31 cellular contexts compared by ENCODE assay signal in the genomic region with DNA sequence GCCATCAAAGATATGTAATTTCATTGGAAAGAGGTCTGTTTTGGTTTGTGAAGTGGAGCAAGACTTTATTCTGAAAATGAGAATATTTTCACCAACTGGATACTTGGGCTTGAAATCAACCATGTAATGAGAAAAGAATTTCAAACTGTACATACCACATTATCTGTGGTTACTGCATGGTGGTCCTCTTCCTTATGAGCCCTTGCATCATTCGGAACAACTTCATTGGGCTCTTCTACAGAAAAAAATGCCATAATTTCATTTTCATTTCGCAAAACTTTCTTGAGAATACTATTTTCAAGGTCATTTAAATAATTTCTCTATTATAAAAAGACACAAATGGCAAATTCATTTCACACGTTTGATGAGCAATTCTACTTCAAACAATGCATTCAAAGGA.
"Had no signal": no experiment of that assay in that cellular context is flagged by ENCODE, and none has a peak within 500 bp of the region (broad histone marks: within the 10 kb centered on the region; RNA-seq: fewer than 3 reads in every experiment).

No MANE protein-coding gene starts in this region.

- ATAC-seq: activated CD4-positive, CD25-positive, alpha-beta regulatory T cell treated with anti-CD3 and anti-CD28 coated beads, Interleukin-2, amount 50 U/mL, for 24 hours; left colon; sciatic nerve; upper lobe of right lung had no signal

- H3K4me3 ChIP-seq: breast epithelium, esophagus muscularis mucosa, suprapubic skin, tibial artery, upper lobe of right lung had no signal

- H3K27me3 Mint-ChIP-seq: activated naive CD8-positive, alpha-beta T cell treated with anti-CD3 and anti-CD28 coated beads, Interleukin-2, amount 10 ng/mL, durations not matched to agents 7 days and 5 days; naive B cell had no signal

- H3K36me3 ChIP-seq: breast epithelium, esophagus muscularis mucosa, neutrophil, suprapubic skin, tibial artery, upper lobe of right lung, WERI-Rb-1 had no signal

- H3K36me3 Mint-ChIP-seq: activated naive CD8-positive, alpha-beta T cell treated with anti-CD3 and anti-CD28 coated beads, Interleukin-2, amount 10 ng/mL, durations not matched to agents 7 days and 5 days; naive B cell had no signal

- H3K4me1 ChIP-seq: breast epithelium, esophagus muscularis mucosa, suprapubic skin, tibial artery, upper lobe of right lung had no signal

- DNase-seq: activated CD4-positive, alpha-beta T cell treated with anti-CD3 and anti-CD28 coated beads for 48 hours; activated CD4-positive, alpha-beta T cell treated with anti-CD3 and anti-CD28 coated beads, Interleukin-2, amount 50 U/mL, for 48 hours; activated CD8-positive, alpha-beta memory T cell treated with anti-CD3 and anti-CD28 coated beads for 24 hours; activated effector memory CD4-positive, alpha-beta T cell treated with anti-CD3 and anti-CD28 coated beads, Interleukin-2, amount 50 U/mL, for 16 hours; activated naive CD4-positive, alpha-beta T cell treated with anti-CD3 and anti-CD28 coated beads for 36 hours; activated naive CD8-positive, alpha-beta T cell treated with anti-CD3 and anti-CD28 coated beads, Interleukin-2, amount 10 ng/mL, durations not matched to agents 7 days and 5 days; amniotic stem cell; central memory CD4-positive, alpha-beta T cell; dermis blood vessel endothelial cell; effector CD4-positive, alpha-beta T cell; glutamatergic neuron; kidney; left colon; mammary epithelial cell; naive B cell; nephron progenitor cell; retina; small intestine; stimulated activated CD4-positive, alpha-beta T cell treated with anti-CD3 and anti-CD28 coated beads, Interleukin-2, amount 100 ng/mL, for 24 hours; stimulated activated naive CD4-positive, alpha-beta T cell; T1000; tibial artery; upper lobe of right lung; WERI-Rb-1 had no signal

- H3K9me3 ChIP-seq: breast epithelium, esophagus muscularis mucosa, neutrophil, suprapubic skin, tibial artery, upper lobe of right lung had no signal

- H3K4me1 Mint-ChIP-seq: activated naive CD8-positive, alpha-beta T cell treated with anti-CD3 and anti-CD28 coated beads, Interleukin-2, amount 10 ng/mL, durations not matched to agents 7 days and 5 days; nephron progenitor cell had no signal

- H3K27me3 ChIP-seq: neutrophil, suprapubic skin, tibial artery, upper lobe of right lung had no signal

- H3K27ac Mint-ChIP-seq: activated naive CD4-positive, alpha-beta T cell treated with anti-CD3 and anti-CD28 coated beads for 36 hours; activated naive CD8-positive, alpha-beta T cell treated with anti-CD3 and anti-CD28 coated beads, Interleukin-2, amount 10 ng/mL, durations not matched to agents 7 days and 5 days; naive B cell; nephron progenitor cell; T-helper 1 cell treated with Interleukin-12 subunit alpha and Interleukin-12 subunit beta and Interleukin-4 antibody, amounts not matched to agents 30 μg/mL and 1 μg/mL, for 36 hours had no signal

- H3K9me3 Mint-ChIP-seq: activated naive CD4-positive, alpha-beta T cell treated with anti-CD3 and anti-CD28 coated beads for 36 hours; activated naive CD8-positive, alpha-beta T cell treated with anti-CD3 and anti-CD28 coated beads, Interleukin-2, amount 10 ng/mL, durations not matched to agents 7 days and 5 days; T-helper 1 cell treated with Interleukin-12 subunit alpha and Interleukin-12 subunit beta and Interleukin-4 antibody, amounts not matched to agents 30 μg/mL and 1 μg/mL, for 36 hours had no signal

- H3K27ac ChIP-seq: breast epithelium, esophagus muscularis mucosa, neutrophil, suprapubic skin, tibial artery, upper lobe of right lung, WERI-Rb-1 had no signal

- FAIRE-seq: small intestine had no signal

- H3K4me3 Mint-ChIP-seq: activated naive CD4-positive, alpha-beta T cell treated with anti-CD3 and anti-CD28 coated beads for 36 hours; activated naive CD8-positive, alpha-beta T cell treated with anti-CD3 and anti-CD28 coated beads, Interleukin-2, amount 10 ng/mL, durations not matched to agents 7 days and 5 days; naive B cell; nephron progenitor cell; T-helper 1 cell treated with Interleukin-12 subunit alpha and Interleukin-12 subunit beta and Interleukin-4 antibody, amounts not matched to agents 30 μg/mL and 1 μg/mL, for 36 hours had no signal
